Comparison of ENCODE assay signal across 17 cellular contexts in the genomic region with DNA sequence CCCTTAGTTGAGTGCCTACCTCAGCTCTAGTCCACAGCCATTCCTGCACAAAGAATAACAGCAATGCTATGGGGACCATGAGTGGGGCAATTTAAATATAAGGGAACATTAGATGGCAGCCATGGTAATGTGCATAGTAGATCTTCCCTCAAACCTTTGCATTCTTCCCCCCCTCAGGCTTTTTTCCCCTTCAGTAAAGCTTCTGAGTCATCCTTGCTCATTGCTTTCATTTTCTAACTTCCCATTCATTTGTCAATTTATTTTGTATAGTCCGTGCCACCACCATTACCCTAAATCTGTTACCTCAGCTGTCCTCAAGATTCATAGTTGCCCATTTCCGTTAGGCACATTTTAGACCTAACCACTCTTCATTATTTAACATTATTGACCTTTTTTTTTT. TPM values are rescaled to one million over a fixed set of nuclear protein-coding genes. Genes with fewer than 3 reads are reported as not detected.
A peak's percentile ranks its signal among the peaks of the same experiment; 100 is the strongest.
DNase-seq lines count a peak whose midpoint lies in the region; ATAC-seq, FAIRE-seq and TF ChIP-seq lines count a peak whose summit lies in the region.
"Had no signal": no experiment of that assay in that cellular context is flagged by ENCODE, and none has a peak within 500 bp of the region (broad histone marks: within the 10 kb centered on the region; RNA-seq: fewer than 3 reads in every experiment).

No MANE protein-coding gene starts in this region.

- H3K4me3 ChIP-seq in epithelial cell of esophagus (ENCODE audit: low read length), result no peak overlapping the region
- H3K4me3 ChIP-seq: right atrium auricular region had no signal

- ATAC-seq in natural killer cell treated with Interleukin-12 subunit alpha and Interleukin-12 subunit beta and Interleukin-15 and Interleukin-18, amount 100 ng/mL, for 72 hours, result no peak
- no peak for ATAC-seq in natural killer cell
- ATAC-seq: T-helper 17 cell had no signal

- DNase-seq in natural killer cell treated with Interleukin-12 subunit alpha and Interleukin-12 subunit beta and Interleukin-15 and Interleukin-18, amount 100 ng/mL, for 72 hours (ENCODE audit: low spot score), result no peak
- DNase-seq in natural killer cell (no peak), RCC 7860 (ENCODE audit: low spot score) (peak; percentile 31), epithelial cell of esophagus (ENCODE audit: low read depth) (peak; percentile 59), NCI-H1417 (lab: John Stamatoyannopoulos, UW) (no peak), GDM1 (lab: John Stamatoyannopoulos, UW) (no peak), HK-2 (ENCODE audit: unreplicated experiment) (no peak), NCI-H2196 treated with DMSO at 0.1 percent for 48 hours (lab: John Stamatoyannopoulos, UW; ENCODE audit: unreplicated experiment) (no peak)
- DNase-seq: activated CD4-positive, alpha-beta T cell treated with anti-CD3 and anti-CD28 coated beads, Interleukin-2, amount 50 U/mL, for 4 hours; cortex of kidney; islet precursor cell; KG1; T-helper 17 cell had no signal

- no peaks in the 10 kb centered on the region for H3K9me3 Mint-ChIP-seq in natural killer cell treated with Interleukin-12 subunit alpha and Interleukin-12 subunit beta and Interleukin-15 and Interleukin-18, amount 100 ng/mL, for 72 hours
- no peaks in the 10 kb centered on the region for H3K9me3 Mint-ChIP-seq in natural killer cell

- H3K36me3 Mint-ChIP-seq in natural killer cell treated with Interleukin-12 subunit alpha and Interleukin-12 subunit beta and Interleukin-15 and Interleukin-18, amount 100 ng/mL, for 72 hours, result no peaks in the 10 kb centered on the region
- H3K36me3 Mint-ChIP-seq in natural killer cell, result no peaks in the 10 kb centered on the region
- H3K36me3 Mint-ChIP-seq: activated naive CD8-positive, alpha-beta T cell had no signal

- TF ChIP-seq CTCF in natural killer cell (IDR thresholded peaks at IDR 0.05), result no peak
- no peak for TF ChIP-seq CTCF in epithelial cell of esophagus (IDR thresholded peaks at IDR 0.05; ENCODE audit: insufficient read depth, low read depth, low read length, missing control alignments)

- H3K27ac Mint-ChIP-seq in natural killer cell treated with Interleukin-12 subunit alpha and Interleukin-12 subunit beta and Interleukin-15 and Interleukin-18, amount 100 ng/mL, for 72 hours, result no peak overlapping the region
- H3K27ac Mint-ChIP-seq in natural killer cell, result no peak overlapping the region
- H3K27ac Mint-ChIP-seq: activated naive CD8-positive, alpha-beta T cell; T-helper 17 cell had no signal

- peaks cover 0 to 9% of the 10 kb centered on the region in 2 donors for H3K27me3 Mint-ChIP-seq in natural killer cell treated with Interleukin-12 subunit alpha and Interleukin-12 subunit beta and Interleukin-15 and Interleukin-18, amount 100 ng/mL, for 72 hours
- H3K27me3 Mint-ChIP-seq in natural killer cell (ENCODE audit: low read depth in 2 of 2), result no peaks in the 10 kb centered on the region
- H3K27me3 Mint-ChIP-seq: activated naive CD8-positive, alpha-beta T cell; T-helper 17 cell had no signal

- peak; percentile 52 for FAIRE-seq in RCC 7860 (lab: Jason Lieb, UNC)
- FAIRE-seq: frontal cortex, GM18507 had no signal

- peak overlapping the region; percentile 5 for H3K4me3 Mint-ChIP-seq in natural killer cell treated with Interleukin-12 subunit alpha and Interleukin-12 subunit beta and Interleukin-15 and Interleukin-18, amount 100 ng/mL, for 72 hours
- H3K4me3 Mint-ChIP-seq in natural killer cell, result no peak overlapping the region
- H3K4me3 Mint-ChIP-seq: activated naive CD8-positive, alpha-beta T cell; T-helper 17 cell had no signal

- peaks cover 0 to 8% of the 10 kb centered on the region in 2 donors for H3K4me1 Mint-ChIP-seq in natural killer cell treated with Interleukin-12 subunit alpha and Interleukin-12 subunit beta and Interleukin-15 and Interleukin-18, amount 100 ng/mL, for 72 hours (ENCODE audit: low read depth in 2 of 2)
- H3K4me1 Mint-ChIP-seq in natural killer cell, result no peaks in the 10 kb centered on the region

- intact Hi-C loops in natural killer cell (cut with micrococcal nuclease), result no loop called here

RNA-seq across cellular contexts. Expression of a gene that starts 10.7 kb away (rescaled TPM):
- 1 to 10 TPM; 1.7 to 3.2 TPM for total RNA-seq in natural killer cell treated with Interleukin-12 subunit alpha and Interleukin-12 subunit beta and Interleukin-15 and Interleukin-18, amount 100 ng/mL, for 72 hours
- total RNA-seq in natural killer cell, result 1 to 10 TPM in 2 of 3 donors, under 1 TPM in 1; 0.61 to 3.6 (median 1.1) TPM

Comparison
In these comparisons a context has a peak if more than half of its experiments do, and no peak if none do; other contexts are left out.
1. DNase-seq: peak in RCC 7860 (single experiment) and epithelial cell of esophagus (single experiment); none in natural killer cell treated with Interleukin-12 subunit alpha and Interleukin-12 subunit beta and Interleukin-15 and Interleukin-18, amount 100 ng/mL, for 72 hours (single experiment), natural killer cell (single experiment), NCI-H1417 (0 of 3), GDM1 (single experiment), HK-2 (single experiment) and NCI-H2196 treated with DMSO at 0.1 percent for 48 hours (single experiment).